1 cellular context compared by ENCODE assay signal in genomic region chr3:136811701-136812100, GRCh38.
A peak's percentile ranks its signal among the peaks of the same experiment; 100 is the strongest.
TF ChIP-seq lines count a peak whose summit lies in the region.

No MANE protein-coding gene starts in this region.

TF ChIP-seq in HEK293, 187 proteins besides CTCF, POLR2A, EP300 and RAD21:
- TF ChIP-seq ZNF292 (tag by site-specific recombination; IDR thresholded peaks at IDR 0.05; ENCODE audit: borderline replicate concordance, low read depth) (no peak), ZNF394 (tag by site-specific recombination; IDR thresholded peaks at IDR 0.05; ENCODE audit: borderline replicate concordance) (no peak), SETDB1 (IDR thresholded peaks at IDR 0.05; ENCODE audit: insufficient read length, low read length) (peak; percentile 22)
TF ChIP-seq in HEK293: peak in this region for 1.
